1 cellular context compared by ENCODE assay signal in the genomic region with DNA sequence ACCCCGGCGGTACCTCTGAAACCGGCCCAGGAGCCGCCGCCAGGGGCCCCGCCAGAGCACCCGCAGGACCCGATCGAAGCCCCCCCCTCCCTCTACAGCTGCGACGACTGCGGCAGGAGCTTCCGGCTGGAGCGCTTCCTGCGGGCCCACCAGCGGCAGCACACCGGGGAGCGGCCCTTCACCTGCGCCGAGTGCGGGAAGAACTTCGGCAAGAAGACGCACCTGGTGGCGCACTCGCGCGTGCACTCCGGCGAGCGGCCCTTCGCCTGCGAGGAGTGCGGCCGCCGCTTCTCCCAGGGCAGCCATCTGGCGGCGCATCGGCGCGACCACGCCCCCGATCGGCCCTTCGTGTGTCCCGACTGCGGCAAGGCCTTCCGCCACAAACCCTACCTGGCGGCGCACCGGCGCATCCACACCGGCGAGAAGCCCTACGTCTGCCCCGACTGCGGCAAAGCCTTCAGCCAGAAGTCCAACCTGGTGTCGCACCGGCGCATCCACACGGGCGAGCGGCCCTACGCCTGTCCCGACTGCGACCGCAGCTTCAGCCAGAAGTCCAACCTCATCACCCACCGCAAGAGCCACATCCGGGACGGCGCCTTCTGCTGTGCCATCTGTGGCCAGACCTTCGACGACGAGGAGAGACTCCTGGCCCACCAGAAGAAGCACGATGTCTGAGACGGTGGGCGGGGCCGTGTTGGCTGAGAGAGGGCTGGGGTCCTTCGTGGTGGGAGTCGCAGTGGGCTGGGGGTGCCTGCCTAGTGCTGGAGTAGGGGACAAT.
TF ChIP-seq lines count a peak whose summit lies in the region.

No MANE protein-coding gene starts in this region.

TF ChIP-seq in GM12878, 131 proteins besides CTCF, POLR2A, EP300 and RAD21:
- TF ChIP-seq CEBPB (IDR thresholded peaks at IDR 0.05; ENCODE audit: borderline replicate concordance in 1 of 2, low read depth in 2 of 2, low read length in 2 of 2) (no peak), GATAD2B (conservative IDR thresholded peaks at IDR 0.05; ENCODE audit: low read depth) (peak; percentile 28; the same call in 1 of the 2 replicates)
